33 cellular contexts compared by ENCODE assay signal in the genomic region with DNA sequence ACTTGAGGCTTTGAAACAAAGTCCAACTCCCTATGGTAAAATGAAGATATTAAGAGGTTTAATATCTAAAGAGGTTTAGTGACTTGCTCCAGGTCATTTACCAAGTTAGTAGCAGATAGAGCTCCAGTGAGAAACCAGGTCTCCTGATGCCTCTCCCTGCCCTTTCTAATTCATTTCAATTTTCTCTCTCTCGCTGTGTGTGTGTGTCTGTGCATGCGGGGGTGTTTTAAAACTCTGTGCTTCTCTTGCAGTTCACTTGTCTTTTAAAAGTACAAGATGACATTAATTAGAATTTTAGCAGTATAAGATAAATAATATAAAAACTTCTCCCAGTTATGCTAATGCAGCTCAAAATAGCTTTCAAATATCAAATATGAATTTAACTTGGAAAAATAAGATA. TPM values are rescaled to one million over a fixed set of nuclear protein-coding genes. Genes with fewer than 3 reads are reported as not detected.
DNase-seq lines count a peak whose midpoint lies in the region; TF ChIP-seq lines count a peak whose summit lies in the region.
"Had no signal": no experiment of that assay in that cellular context is flagged by ENCODE, and none has a peak within 500 bp of the region (broad histone marks: within the 10 kb centered on the region; RNA-seq: fewer than 3 reads in every experiment).

No MANE protein-coding gene starts in this region.

- peak in 26 of 42 donors; percentile 10 to 73 (median 34) for DNase-seq in head of caudate nucleus
- peak; percentile 4 for DNase-seq in osteocyte (ENCODE audit: extremely low spot score, unreplicated experiment)
- peak; percentile 47 for DNase-seq in putamen (ENCODE audit: low spot score)
- no peak for DNase-seq in central memory CD4-positive, alpha-beta T cell
- no peak for DNase-seq in hepatic stellate cell (ENCODE audit: low spot score)
- no peak for DNase-seq in Caco-2
- DNase-seq: 8988T; ACHN; AML-193; BE2C; C1 segment of cervical spinal cord; Calu3; CD4-positive, alpha-beta memory T cell; CD4-positive, alpha-beta T cell; CD4-positive, CD25-positive, alpha-beta regulatory T cell; CD8-positive, alpha-beta memory T cell; CD8-positive, alpha-beta T cell; COR-L47; DMS 273 treated with DMSO at 0.1 percent for 48 hours; DMS153; DMS53; DMS79; DMS79 treated with DMSO at 0.1 percent for 48 hours; DND-41; EL had no signal

- H3K27me3 Mint-ChIP-seq in osteocyte (ENCODE audit: unreplicated experiment) (peaks cover 29% of the 10 kb centered on the region), Caco-2 (ENCODE audit: insufficient read depth, unreplicated experiment) (no peaks in the 10 kb centered on the region)

- BruUV-seq in Caco-2 (replicated peaks; lab: Mats Ljungman, UMichigan): no TSS peak

- intact Hi-C loops in head of caudate nucleus (cut with DNase I) (no loop called here), Caco-2 (cut with micrococcal nuclease; ENCODE audit: unreplicated experiment) (no loop called here)

- H3K4me3 Mint-ChIP-seq in osteocyte (ENCODE audit: unreplicated experiment) (no peak overlapping the region), Caco-2 (ENCODE audit: unreplicated experiment) (no peak overlapping the region)
- H3K4me3 Mint-ChIP-seq: B cell; CD14-positive monocyte; CD4-positive, alpha-beta memory T cell; CD4-positive, alpha-beta T cell; CD4-positive, CD25-positive, alpha-beta regulatory T cell; CD8-positive, alpha-beta memory T cell; CD8-positive, alpha-beta T cell had no signal

- H3K9me3 ChIP-seq in Caco-2: no peaks in the 10 kb centered on the region
- H3K9me3 ChIP-seq: A549, BE2C, BLaER1 had no signal

- H3K4me1 Mint-ChIP-seq in osteocyte (ENCODE audit: unreplicated experiment) (no peaks in the 10 kb centered on the region), Caco-2 (ENCODE audit: low read depth, unreplicated experiment) (peaks cover 21% of the 10 kb centered on the region)
- H3K4me1 Mint-ChIP-seq: CD14-positive monocyte; CD4-positive, alpha-beta memory T cell; CD8-positive, alpha-beta memory T cell had no signal

- H3K36me3 Mint-ChIP-seq in osteocyte (ENCODE audit: unreplicated experiment) (no peaks in the 10 kb centered on the region), Caco-2 (ENCODE audit: insufficient read depth, unreplicated experiment) (no peaks in the 10 kb centered on the region)
- H3K36me3 Mint-ChIP-seq: CD14-positive monocyte; CD4-positive, alpha-beta memory T cell; CD4-positive, CD25-positive, alpha-beta regulatory T cell; CD8-positive, alpha-beta memory T cell; CD8-positive, alpha-beta T cell had no signal

- TF ChIP-seq CTCF in osteocyte (IDR thresholded peaks at IDR 0.05) (no peak), Caco-2 (IDR thresholded peaks at IDR 0.05; ENCODE audit: insufficient read depth in 1 of 2, low read depth in 1 of 2, low read length in 1 of 2, severe bottlenecking in 1 of 2, unreplicated experiment in 1 of 2) (no peak)

- no peaks in the 10 kb centered on the region for H3K27me3 ChIP-seq in Caco-2 (replicated peaks; ENCODE audit: control insufficient read depth, insufficient read depth, low read length)
- H3K27me3 ChIP-seq: BLaER1; BLaER1 treated with 17β-estradiol and CSF1 and Interleukin-3, amounts not matched to agents 10 nM and 100 nM had no signal

- H3K27ac Mint-ChIP-seq in osteocyte (ENCODE audit: unreplicated experiment) (no peak overlapping the region), Caco-2 (ENCODE audit: unreplicated experiment) (no peak overlapping the region)
- H3K27ac Mint-ChIP-seq: B cell; CD14-positive monocyte; CD4-positive, alpha-beta memory T cell; CD4-positive, alpha-beta T cell; CD4-positive, CD25-positive, alpha-beta regulatory T cell; CD8-positive, alpha-beta memory T cell; CD8-positive, alpha-beta T cell had no signal

- POLR2A ChIA-PET in Caco-2 (lab: Charles Lee): no interaction called here

- H3K36me3 ChIP-seq in Caco-2 (ENCODE audit: control insufficient read depth, insufficient read depth, low read length): no peaks in the 10 kb centered on the region
- H3K36me3 ChIP-seq: BE2C; BLaER1; BLaER1 treated with 17β-estradiol and CSF1 and Interleukin-3, amounts not matched to agents 10 nM and 100 nM had no signal

- H3K4me1 ChIP-seq in Caco-2: peaks cover 26% of the 10 kb centered on the region
- H3K4me1 ChIP-seq: BE2C had no signal

- H3K9me3 Mint-ChIP-seq in osteocyte (ENCODE audit: unreplicated experiment) (no peaks in the 10 kb centered on the region), Caco-2 (ENCODE audit: unreplicated experiment) (no peaks in the 10 kb centered on the region)
- H3K9me3 Mint-ChIP-seq: CD14-positive monocyte; CD4-positive, alpha-beta T cell; CD8-positive, alpha-beta T cell had no signal

- CTCF ChIA-PET in Caco-2 (lab: Charles Lee): no interaction called here

- no peak overlapping the region for H3K4me3 ChIP-seq in Caco-2 (ENCODE audit: low read depth, low read length)
- H3K4me3 ChIP-seq: A549; BLaER1; BLaER1 treated with 17β-estradiol and CSF1 and Interleukin-3, amounts not matched to agents 10 nM and 100 nM had no signal

RNA-seq across cellular contexts. Expression of a gene that starts 8.2 kb away (rescaled TPM):
- total RNA-seq in osteocyte: not detected in 2 replicates
- not detected in 2 replicates for total RNA-seq in Caco-2 (2022)
- total RNA-seq: A172; A673; B cell; Calu3; CD4-positive, alpha-beta memory T cell; CD4-positive, alpha-beta T cell; CD4-positive, CD25-positive, alpha-beta regulatory T cell; CD8-positive, alpha-beta memory T cell; CD8-positive, alpha-beta T cell; Daoy had no signal

RNA-seq across cellular contexts. Expression of a gene that starts 13.9 kb away (rescaled TPM):
- total RNA-seq in osteocyte (not detected in 2 replicates), Caco-2 (2022) (3.5 and 4.8 TPM in 2 replicates)
- total RNA-seq: A172; A673; B cell; CD4-positive, alpha-beta memory T cell; CD4-positive, alpha-beta T cell; CD4-positive, CD25-positive, alpha-beta regulatory T cell; CD8-positive, alpha-beta memory T cell; CD8-positive, alpha-beta T cell; Daoy had no signal

RNA-seq across cellular contexts. Expression of a gene that starts 58.5 kb away (rescaled TPM):
- total RNA-seq in osteocyte (not detected in 2 replicates), Caco-2 (2022) (0.39 TPM in 1 of 2 replicates, not detected in the other)
- total RNA-seq: A673; CD4-positive, alpha-beta memory T cell; CD4-positive, alpha-beta T cell; CD4-positive, CD25-positive, alpha-beta regulatory T cell; CD8-positive, alpha-beta memory T cell; CD8-positive, alpha-beta T cell; Daoy had no signal

Comparison
In these comparisons a context has a peak if more than half of its experiments do, and no peak if none do; other contexts are left out.
1. DNase-seq: peak in head of caudate nucleus (26 of 42), osteocyte (single experiment) and putamen (single experiment); none in central memory CD4-positive, alpha-beta T cell (single experiment), hepatic stellate cell (single experiment) and Caco-2 (0 of 2).